In genomic region chr21:33412832-33413519, GRCh38 we compare ENCODE assay signal across 1 cellular context.
TF ChIP-seq lines count a peak whose summit lies in the region.

No MANE protein-coding gene starts in this region.

TF ChIP-seq in GM12878, 131 proteins besides CTCF, POLR2A, EP300 and RAD21 (continued from another document):
- TF ChIP-seq FOXM1 (IDR thresholded peaks at IDR 0.05; ENCODE audit: low read depth, low read length), result no peak
- no peak for TF ChIP-seq KDM1A (IDR thresholded peaks at IDR 0.05; ENCODE audit: borderline replicate concordance)
- no peak for TF ChIP-seq EED (IDR thresholded peaks at IDR 0.05; ENCODE audit: low read depth)
- no peak for TF ChIP-seq NBN (IDR thresholded peaks at IDR 0.05)
- TF ChIP-seq KAT2A (conservative IDR thresholded peaks at IDR 0.05; ENCODE audit: control insufficient read depth, low read depth, low read length), result no peak
- TF ChIP-seq EGR1 (IDR thresholded peaks at IDR 0.05; ENCODE audit: borderline replicate concordance in 1 of 2, low read depth in 2 of 2, low read length in 2 of 2), result no peak
